Comparison of ENCODE assay signal across 10 cellular contexts in the genomic region with DNA sequence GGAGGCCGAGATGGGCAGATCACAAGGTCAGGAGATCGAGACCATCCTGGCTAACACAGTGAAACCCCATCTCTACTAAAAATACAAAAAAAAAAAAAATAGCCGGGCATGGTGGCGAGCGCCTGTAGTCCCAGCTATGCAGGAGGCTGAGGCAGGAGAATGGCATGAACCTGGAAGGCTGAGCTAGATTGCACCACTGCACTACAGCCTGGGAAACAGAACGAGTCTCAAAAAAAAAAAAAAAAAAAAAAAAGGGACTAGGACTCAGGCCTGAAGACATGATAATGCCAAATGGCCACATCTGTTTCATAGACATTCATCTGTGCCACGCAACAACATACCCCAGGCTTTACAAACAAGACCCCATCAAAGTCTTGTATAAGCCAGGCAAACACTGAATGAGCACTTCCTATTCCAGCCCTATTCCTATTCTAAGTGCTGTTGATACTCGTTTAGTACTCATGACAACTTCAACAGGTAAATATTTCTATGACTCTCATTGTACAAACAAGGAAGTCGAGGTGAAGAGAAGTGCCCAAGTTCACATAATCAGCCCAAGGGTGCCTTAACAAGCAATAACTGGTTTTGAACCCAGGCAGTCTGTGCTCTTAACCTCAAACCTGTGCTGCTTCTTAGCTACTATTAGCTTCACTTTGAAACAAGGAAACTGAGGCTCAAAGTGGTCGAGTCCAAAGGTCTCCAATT. TPM values are rescaled to one million over a fixed set of nuclear protein-coding genes. Genes with fewer than 3 reads are reported as not detected.
DNase-seq lines count a peak whose midpoint lies in the region; ATAC-seq and TF ChIP-seq lines count a peak whose summit lies in the region.
"Had no signal": no experiment of that assay in that cellular context is flagged by ENCODE, and none has a peak within 500 bp of the region (broad histone marks: within the 10 kb centered on the region; RNA-seq: fewer than 3 reads in every experiment).

No MANE protein-coding gene starts in this region.

- no peak for ATAC-seq in activated CD8-positive, alpha-beta memory T cell treated with anti-CD3 and anti-CD28 coated beads, Interleukin-2, amount 10 ng/mL, durations not matched to agents 7 days and 5 days
- no peak for ATAC-seq in T-cell (replicated peaks in 1 of 4)
- no peak for ATAC-seq in GM18511 (IDR thresholded peaks at IDR 0.05; ENCODE audit: unreplicated experiment)
- no peak for ATAC-seq in gastroesophageal sphincter

- no peaks in the 10 kb centered on the region for H3K27me3 ChIP-seq in gastroesophageal sphincter
- H3K27me3 ChIP-seq: right atrium auricular region had no signal

- no peak for DNase-seq in activated CD8-positive, alpha-beta memory T cell treated with anti-CD3 and anti-CD28 coated beads, Interleukin-2, amount 10 ng/mL, durations not matched to agents 7 days and 5 days
- DNase-seq in activated CD8-positive, alpha-beta memory T cell treated with anti-CD3 and anti-CD28 coated beads, Interleukin-2, amount 50 U/mL, for 48 hours, result no peak
- DNase-seq in T-cell (no peak), glutamatergic neuron (no peak), renal cortical epithelial cell (ENCODE audit: low read depth) (peak; percentile 49), NCI-H345 treated with DMSO at 0.1 percent for 48 hours (lab: John Stamatoyannopoulos, UW; ENCODE audit: unreplicated experiment) (no peak)
- DNase-seq: central memory CD4-positive, alpha-beta T cell had no signal

- peaks cover 0 to 26% (median 0%) of the 10 kb centered on the region in 3 donors for H3K4me1 ChIP-seq in gastroesophageal sphincter

- no peak for TF ChIP-seq EP300 in gastroesophageal sphincter (IDR thresholded peaks at IDR 0.05)

- H3K36me3 Mint-ChIP-seq in activated CD8-positive, alpha-beta memory T cell treated with anti-CD3 and anti-CD28 coated beads, Interleukin-2, amount 10 ng/mL, durations not matched to agents 7 days and 5 days, result peaks cover 2% of the 10 kb centered on the region
- H3K36me3 Mint-ChIP-seq in T-cell (no peaks in the 10 kb centered on the region), glutamatergic neuron (ENCODE audit: unreplicated experiment) (no peaks in the 10 kb centered on the region)

- peak overlapping the region; percentile 95 for H3K27ac Mint-ChIP-seq in activated CD8-positive, alpha-beta memory T cell treated with anti-CD3 and anti-CD28 coated beads, Interleukin-2, amount 10 ng/mL, durations not matched to agents 7 days and 5 days
- H3K27ac Mint-ChIP-seq in T-cell (peak overlapping the region; percentile 98 to 100), glutamatergic neuron (ENCODE audit: unreplicated experiment) (no peak overlapping the region)

- no peaks in the 10 kb centered on the region for H3K27me3 Mint-ChIP-seq in activated CD8-positive, alpha-beta memory T cell treated with anti-CD3 and anti-CD28 coated beads, Interleukin-2, amount 10 ng/mL, durations not matched to agents 7 days and 5 days
- H3K27me3 Mint-ChIP-seq in T-cell (no peaks in the 10 kb centered on the region), glutamatergic neuron (ENCODE audit: unreplicated experiment) (peaks cover 6% of the 10 kb centered on the region)

- CTCF ChIA-PET in activated CD8-positive, alpha-beta memory T cell treated with anti-CD3 and anti-CD28 coated beads, Interleukin-2, amount 10 ng/mL, durations not matched to agents 7 days and 5 days (lab: Charles Lee), result interaction anchor here (3.1 to 4.7 kb wide), 2 partner anchors 10 to 13 kb away, joined by 11 to 51 read pairs; partner anchors contain the start of gene TGFB1
- CTCF ChIA-PET in T-cell (lab: Charles Lee), result interaction anchor here (0.6 to 2.4 kb wide), 4 partner anchors 11 to 699 kb away, joined by 3 to 13 read pairs (median 4); no protein-coding TSS in a partner anchor

- H3K9me3 ChIP-seq in gastroesophageal sphincter, result no peaks in the 10 kb centered on the region
- H3K9me3 ChIP-seq: right atrium auricular region had no signal

- TF ChIP-seq POLR2A in gastroesophageal sphincter (IDR thresholded peaks at IDR 0.05), result no peak

- 77 to 93% methylated on average over 5 to 8 of the region's 10 CpGs for WGBS in gastroesophageal sphincter (ENCODE audit: low coverage in 1 of 2), 2 donors

- no peaks in the 10 kb centered on the region for H3K9me3 Mint-ChIP-seq in activated CD8-positive, alpha-beta memory T cell treated with anti-CD3 and anti-CD28 coated beads, Interleukin-2, amount 10 ng/mL, durations not matched to agents 7 days and 5 days (ENCODE audit: low read depth)
- no peaks in the 10 kb centered on the region for H3K9me3 Mint-ChIP-seq in T-cell
- H3K9me3 Mint-ChIP-seq in glutamatergic neuron (ENCODE audit: unreplicated experiment), result no peaks in the 10 kb centered on the region

- peaks cover 38% of the 10 kb centered on the region for H3K4me1 Mint-ChIP-seq in activated CD8-positive, alpha-beta memory T cell treated with anti-CD3 and anti-CD28 coated beads, Interleukin-2, amount 10 ng/mL, durations not matched to agents 7 days and 5 days
- H3K4me1 Mint-ChIP-seq in T-cell (peaks cover 42 to 51% (median 49%) of the 10 kb centered on the region in 3 donors), glutamatergic neuron (ENCODE audit: low read depth, unreplicated experiment) (no peaks in the 10 kb centered on the region)

- H3K4me3 Mint-ChIP-seq in activated CD8-positive, alpha-beta memory T cell treated with anti-CD3 and anti-CD28 coated beads, Interleukin-2, amount 10 ng/mL, durations not matched to agents 7 days and 5 days, result no peak overlapping the region
- H3K4me3 Mint-ChIP-seq in T-cell (peak overlapping the region; percentile 83 to 94 (median 89)), glutamatergic neuron (ENCODE audit: unreplicated experiment) (peak overlapping the region; percentile 94)

- POLR2A ChIA-PET in T-cell (lab: Charles Lee), result interaction anchor here (0.5 to 2.7 kb wide), 4 partner anchors 9 to 1365 kb away, joined by 3 to 49 read pairs (median 4); partner anchors contain the start of gene TGFB1 (in 1 of the 2)

- no peaks in the 10 kb centered on the region for H3K36me3 ChIP-seq in gastroesophageal sphincter
- H3K36me3 ChIP-seq: right atrium auricular region had no signal

- H3K27ac ChIP-seq in gastroesophageal sphincter, result no peak overlapping the region

- TF ChIP-seq CTCF in glutamatergic neuron (IDR thresholded peaks at IDR 0.05; ENCODE audit: partially characterized antibody, unreplicated experiment) (no peak), gastroesophageal sphincter (IDR thresholded peaks at IDR 0.05) (no peak)

- no peak overlapping the region for H3K4me3 ChIP-seq in gastroesophageal sphincter

RNA-seq across cellular contexts. Expression of gene B9D2, which starts 1.7 kb away (rescaled TPM):
- 1 to 10 TPM; 8.2 to 9.3 TPM for total RNA-seq in activated CD8-positive, alpha-beta memory T cell treated with anti-CD3 and anti-CD28 coated beads, Interleukin-2, amount 10 ng/mL, durations not matched to agents 7 days and 5 days
- 10 to 100 TPM; 15.3 to 27.9 (median 16.4) TPM for total RNA-seq in T-cell
- total RNA-seq in glutamatergic neuron (ENCODE audit: unreplicated experiment), result 7.6 TPM
- total RNA-seq in renal cortical epithelial cell, result 7.4 and 10.1 TPM in 2 replicates
- total RNA-seq in gastroesophageal sphincter, result 10 to 100 TPM in 1 of 4 donors, 1 to 10 TPM in 3; 5.2 to 10.1 (median 6.7) TPM

RNA-seq across cellular contexts. Expression of gene TGFB1, which starts 8.6 kb away (rescaled TPM):
- 100 to 1,000 TPM; 171 to 179 TPM for total RNA-seq in activated CD8-positive, alpha-beta memory T cell treated with anti-CD3 and anti-CD28 coated beads, Interleukin-2, amount 10 ng/mL, durations not matched to agents 7 days and 5 days
- total RNA-seq in T-cell (100 to 1,000 TPM; 170 to 412 (median 206) TPM), glutamatergic neuron (ENCODE audit: unreplicated experiment) (26.0 TPM), renal cortical epithelial cell (4.9 and 44.8 TPM in 2 replicates), gastroesophageal sphincter (10 to 100 TPM; 12.9 to 39.3 (median 22.1) TPM)

RNA-seq across cellular contexts. Expression of gene TMEM91, which starts 14.0 kb away (rescaled TPM):
- total RNA-seq in activated CD8-positive, alpha-beta memory T cell treated with anti-CD3 and anti-CD28 coated beads, Interleukin-2, amount 10 ng/mL, durations not matched to agents 7 days and 5 days, result 1 to 10 TPM; 4.8 to 6.0 TPM
- 10 to 100 TPM in 3 of 5 donors, 1 to 10 TPM in 2; 9.9 to 14.7 (median 13.2) TPM for total RNA-seq in T-cell
- total RNA-seq in glutamatergic neuron (ENCODE audit: unreplicated experiment), result 52.6 TPM
- 3.0 and 9.0 TPM in 2 replicates for total RNA-seq in renal cortical epithelial cell
- 10 to 100 TPM in 2 of 4 donors, 1 to 10 TPM in 2; 7.9 to 17.5 (median 13.3) TPM for total RNA-seq in gastroesophageal sphincter

RNA-seq across cellular contexts. Expression of gene EXOSC5, which starts 34.9 kb away (rescaled TPM):
- 10 to 100 TPM; 24.4 to 36.0 TPM for total RNA-seq in activated CD8-positive, alpha-beta memory T cell treated with anti-CD3 and anti-CD28 coated beads, Interleukin-2, amount 10 ng/mL, durations not matched to agents 7 days and 5 days
- 10 to 100 TPM; 12.4 to 32.8 (median 27.1) TPM for total RNA-seq in T-cell
- 18.2 TPM for total RNA-seq in glutamatergic neuron (ENCODE audit: unreplicated experiment)
- 5.2 and 8.2 TPM in 2 replicates for total RNA-seq in renal cortical epithelial cell
- total RNA-seq in gastroesophageal sphincter, result 10 to 100 TPM; 11.4 to 16.0 (median 14.2) TPM

RNA-seq across cellular contexts. Expression of gene BCKDHA, which starts 35.3 kb away (rescaled TPM):
- 10 to 100 TPM; 18.7 to 20.1 TPM for total RNA-seq in activated CD8-positive, alpha-beta memory T cell treated with anti-CD3 and anti-CD28 coated beads, Interleukin-2, amount 10 ng/mL, durations not matched to agents 7 days and 5 days
- 10 to 100 TPM; 13.0 to 28.6 (median 27.0) TPM for total RNA-seq in T-cell
- total RNA-seq in glutamatergic neuron (ENCODE audit: unreplicated experiment), result 11.0 TPM
- 35.9 and 73.1 TPM in 2 replicates for total RNA-seq in renal cortical epithelial cell
- 10 to 100 TPM; 35.0 to 47.9 (median 38.3) TPM for total RNA-seq in gastroesophageal sphincter
